Comparison of ENCODE assay signal across 8 cellular contexts in genomic region chr14:104799657-104800599, GRCh38. TPM values are rescaled to one million over a fixed set of nuclear protein-coding genes. Genes with fewer than 3 reads are reported as not detected.
DNase-seq lines count a peak whose midpoint lies in the region; ATAC-seq and TF ChIP-seq lines count a peak whose summit lies in the region.

No MANE protein-coding gene starts in this region.

- peaks cover 34% of the 10 kb centered on the region for H3F3A ChIP-seq in PC-9 (ENCODE audit: insufficient read depth, low read depth)

- H3K4me2 ChIP-seq in PC-9: peak overlapping the region; percentile 64

- no peak overlapping the region for H3K27ac ChIP-seq in PC-9

- DNase-seq in PC-9 (peak in 1 of 2 experiments; percentile 66), fibroblast of pulmonary artery (ENCODE audit: low read depth) (peak; percentile 73), globus pallidus (ENCODE audit: low spot score) (no peak)
- DNase-seq in activated T-helper 2 cell treated with anti-CD3 and anti-CD28 coated beads, Interferon-gamma antibody, Interleukin-2, Interleukin-4, amounts not matched to agents 10 μg/mL and 5 μg/mL and 100 μg/mL, durations not matched to agents 14 hours and 24 hours and 36 hours (ENCODE audit: low spot score): peak; percentile 73
- peak; percentile 65 to 72 for DNase-seq in stimulated activated naive CD8-positive, alpha-beta T cell treated with anti-CD3 and anti-CD28 coated beads, Interleukin-15, amount 100 ng/mL, for 72 hours

- H3K4me1 Mint-ChIP-seq in activated T-helper 2 cell treated with anti-CD3 and anti-CD28 coated beads, Interferon-gamma antibody, Interleukin-2, Interleukin-4, amounts not matched to agents 10 μg/mL and 5 μg/mL and 100 μg/mL, durations not matched to agents 14 hours and 24 hours and 36 hours (ENCODE audit: low read depth): peaks cover 14% of the 10 kb centered on the region
- H3K4me1 Mint-ChIP-seq in nephron: peaks cover 15% of the 10 kb centered on the region
- peaks cover 64% of the 10 kb centered on the region for H3K4me1 Mint-ChIP-seq in stimulated activated naive CD8-positive, alpha-beta T cell treated with anti-CD3 and anti-CD28 coated beads, Interleukin-15, amount 100 ng/mL, for 72 hours

- intact Hi-C loops in PC-9 (cut with micrococcal nuclease; ENCODE audit: unreplicated experiment): no loop called here
- intact Hi-C loops in activated T-helper 2 cell treated with anti-CD3 and anti-CD28 coated beads, Interferon-gamma antibody, Interleukin-2, Interleukin-4, amounts not matched to agents 10 μg/mL and 5 μg/mL and 100 μg/mL, durations not matched to agents 14 hours and 24 hours and 36 hours (cut with micrococcal nuclease): loop anchor here (10.0 kb wide), 1 partner anchor 685 kb away; the partner anchor contains the start of gene CRIP1

- CTCF ChIA-PET in PC-9 (lab: Charles Lee): no interaction called here

- H3K9me3 ChIP-seq in PC-9 (ENCODE audit: insufficient read depth, low read depth): no peaks in the 10 kb centered on the region

- POLR2A ChIA-PET in PC-9 (lab: Charles Lee; ENCODE audit: unreplicated experiment): no interaction called here

- H3K79me2 ChIP-seq in PC-9 (ENCODE audit: low read depth): no peaks in the 10 kb centered on the region

- H3K27me3 Mint-ChIP-seq in activated T-helper 2 cell treated with anti-CD3 and anti-CD28 coated beads, Interferon-gamma antibody, Interleukin-2, Interleukin-4, amounts not matched to agents 10 μg/mL and 5 μg/mL and 100 μg/mL, durations not matched to agents 14 hours and 24 hours and 36 hours (ENCODE audit: low read depth): peaks cover 2% of the 10 kb centered on the region
- H3K27me3 Mint-ChIP-seq in nephron (ENCODE audit: low read depth): peaks cover 18% of the 10 kb centered on the region
- peaks cover 24% of the 10 kb centered on the region for H3K27me3 Mint-ChIP-seq in stimulated activated naive CD8-positive, alpha-beta T cell treated with anti-CD3 and anti-CD28 coated beads, Interleukin-15, amount 100 ng/mL, for 72 hours

- no peaks in the 10 kb centered on the region for H3K9me3 Mint-ChIP-seq in activated T-helper 2 cell treated with anti-CD3 and anti-CD28 coated beads, Interferon-gamma antibody, Interleukin-2, Interleukin-4, amounts not matched to agents 10 μg/mL and 5 μg/mL and 100 μg/mL, durations not matched to agents 14 hours and 24 hours and 36 hours
- H3K9me3 Mint-ChIP-seq in nephron: no peaks in the 10 kb centered on the region
- H3K9me3 Mint-ChIP-seq in stimulated activated naive CD8-positive, alpha-beta T cell treated with anti-CD3 and anti-CD28 coated beads, Interleukin-15, amount 100 ng/mL, for 72 hours: no peaks in the 10 kb centered on the region

- peaks cover 4% of the 10 kb centered on the region for H4K20me1 ChIP-seq in PC-9 (ENCODE audit: insufficient read depth)

- TF ChIP-seq CTCF in PC-9 (conservative IDR thresholded peaks at IDR 0.05): no peak
- TF ChIP-seq CTCF in fibroblast of pulmonary artery (IDR thresholded peaks at IDR 0.05; ENCODE audit: low read length, missing control alignments): peak; percentile 26
- TF ChIP-seq CTCF in nephron (IDR thresholded peaks at IDR 0.05; ENCODE audit: unreplicated experiment in 3 of 3): peak; percentile 12 to 27 (median 26)

- H3K9me2 ChIP-seq in PC-9 (ENCODE audit: insufficient read depth): no peaks in the 10 kb centered on the region

- H3K4me3 ChIP-seq in PC-9: peak overlapping the region; percentile 35; the same call in 1 of the 2 replicates
- H3K4me3 ChIP-seq in fibroblast of pulmonary artery (replicated peaks; ENCODE audit: low read depth, low read length): peak overlapping the region; percentile 52

- H3K4me1 ChIP-seq in PC-9 (replicated peaks; ENCODE audit: insufficient read depth): peaks cover 20% of the 10 kb centered on the region

- H3K36me3 Mint-ChIP-seq in activated T-helper 2 cell treated with anti-CD3 and anti-CD28 coated beads, Interferon-gamma antibody, Interleukin-2, Interleukin-4, amounts not matched to agents 10 μg/mL and 5 μg/mL and 100 μg/mL, durations not matched to agents 14 hours and 24 hours and 36 hours (ENCODE audit: low read depth): no peaks in the 10 kb centered on the region
- H3K36me3 Mint-ChIP-seq in nephron (ENCODE audit: low read depth): no peaks in the 10 kb centered on the region

- H3K27ac Mint-ChIP-seq in activated T-helper 2 cell treated with anti-CD3 and anti-CD28 coated beads, Interferon-gamma antibody, Interleukin-2, Interleukin-4, amounts not matched to agents 10 μg/mL and 5 μg/mL and 100 μg/mL, durations not matched to agents 14 hours and 24 hours and 36 hours: no peak overlapping the region
- peak overlapping the region; percentile 50 to 91 (median 76) for H3K27ac Mint-ChIP-seq in nephron
- peak overlapping the region in 1 of 2 donors; percentile 31 for H3K27ac Mint-ChIP-seq in stimulated activated naive CD8-positive, alpha-beta T cell treated with anti-CD3 and anti-CD28 coated beads, Interleukin-15, amount 100 ng/mL, for 72 hours

- no peaks in the 10 kb centered on the region for H3K27me3 ChIP-seq in PC-9 (ENCODE audit: insufficient read depth, low read depth)

- H2AFZ ChIP-seq in PC-9: 0 out of 2 replicates have a peak overlapping the region, but pooled peaks have one; percentile 43

- ATAC-seq in GM18498 (IDR thresholded peaks at IDR 0.05; ENCODE audit: unreplicated experiment): peak; percentile 65
- peak; percentile 43 for ATAC-seq in HG02938 (IDR thresholded peaks at IDR 0.05; ENCODE audit: unreplicated experiment)
- peak; percentile 71 for ATAC-seq in stimulated activated naive CD8-positive, alpha-beta T cell treated with anti-CD3 and anti-CD28 coated beads, Interleukin-15, amount 100 ng/mL, for 72 hours

- no TSS peak for BruUV-seq in PC-9 (replicated peaks; lab: Mats Ljungman, UMichigan)

- peak overlapping the region; percentile 41 for H3K4me3 Mint-ChIP-seq in activated T-helper 2 cell treated with anti-CD3 and anti-CD28 coated beads, Interferon-gamma antibody, Interleukin-2, Interleukin-4, amounts not matched to agents 10 μg/mL and 5 μg/mL and 100 μg/mL, durations not matched to agents 14 hours and 24 hours and 36 hours (ENCODE audit: low read depth)
- peak overlapping the region; percentile 77 to 83 (median 83) for H3K4me3 Mint-ChIP-seq in nephron
- H3K4me3 Mint-ChIP-seq in stimulated activated naive CD8-positive, alpha-beta T cell treated with anti-CD3 and anti-CD28 coated beads, Interleukin-15, amount 100 ng/mL, for 72 hours: peak overlapping the region; percentile 21 to 65

- no peaks in the 10 kb centered on the region for H3K36me3 ChIP-seq in PC-9 (ENCODE audit: low read depth)

RNA-seq across cellular contexts. Expression of gene ZBTB42, which starts 1.0 kb away (rescaled TPM):
- 4.2 and 6.1 TPM in 2 replicates for total RNA-seq in PC-9 (2021)
- 5.2 and 5.4 TPM in 2 replicates for total RNA-seq in activated T-helper 2 cell treated with anti-CD3 and anti-CD28 coated beads, Interferon-gamma antibody, Interleukin-2, Interleukin-4, amounts not matched to agents 10 μg/mL and 5 μg/mL and 100 μg/mL, durations not matched to agents 14 hours and 24 hours and 36 hours

RNA-seq across cellular contexts. Expression of gene AKT1, which starts 4.4 kb away (rescaled TPM):
- 107 and 144 TPM in 2 replicates for total RNA-seq in PC-9 (2021)
- 145 TPM in 2 replicates for total RNA-seq in activated T-helper 2 cell treated with anti-CD3 and anti-CD28 coated beads, Interferon-gamma antibody, Interleukin-2, Interleukin-4, amounts not matched to agents 10 μg/mL and 5 μg/mL and 100 μg/mL, durations not matched to agents 14 hours and 24 hours and 36 hours

RNA-seq across cellular contexts. Expression of gene SIVA1, which starts 47.0 kb away (rescaled TPM):
- total RNA-seq in PC-9 (2021): 85.8 and 116 TPM in 2 replicates
- total RNA-seq in activated T-helper 2 cell treated with anti-CD3 and anti-CD28 coated beads, Interferon-gamma antibody, Interleukin-2, Interleukin-4, amounts not matched to agents 10 μg/mL and 5 μg/mL and 100 μg/mL, durations not matched to agents 14 hours and 24 hours and 36 hours: 96.0 and 104 TPM in 2 replicates
